11 cellular contexts compared by ENCODE assay signal in the genomic region with DNA sequence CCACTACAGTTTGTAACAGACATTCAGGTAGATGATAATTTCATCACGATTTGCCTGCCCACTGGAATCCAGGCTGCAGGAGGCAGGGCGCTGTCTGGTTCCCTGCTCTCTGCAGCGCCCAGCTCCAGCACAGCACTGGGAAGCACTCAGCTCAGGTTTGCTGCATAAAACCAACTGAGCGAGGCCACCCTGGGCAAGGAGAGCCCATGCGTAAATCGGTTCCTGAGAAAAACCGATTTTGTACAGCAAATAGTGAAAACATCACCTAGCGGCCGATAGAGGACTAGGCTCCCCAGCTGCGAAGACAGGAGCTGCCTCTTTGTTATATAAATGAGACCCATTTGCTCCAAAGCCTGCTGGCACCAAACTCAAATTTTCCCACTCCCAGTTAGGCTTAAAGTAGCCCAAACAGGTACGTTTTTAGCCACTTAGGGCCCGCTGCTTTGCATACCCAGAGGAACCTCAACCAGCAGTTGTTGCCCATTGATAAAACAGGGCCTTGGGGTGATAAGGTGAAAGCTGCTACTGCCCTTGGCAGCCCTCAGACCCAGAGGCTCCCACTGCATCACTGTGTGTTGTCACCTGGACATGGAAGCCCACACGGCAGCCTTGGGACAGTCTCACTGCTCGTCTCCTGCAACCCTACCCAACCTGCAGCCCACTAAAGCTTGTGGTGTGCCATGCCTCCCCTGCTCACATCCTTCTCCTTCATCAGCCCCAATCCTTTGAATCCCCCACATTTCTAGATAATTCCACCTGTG. TPM values are rescaled to one million over a fixed set of nuclear protein-coding genes. Genes with fewer than 3 reads are reported as not detected.
DNase-seq lines count a peak whose midpoint lies in the region; ATAC-seq and TF ChIP-seq lines count a peak whose summit lies in the region.
"Had no signal": no experiment of that assay in that cellular context is flagged by ENCODE, and none has a peak within 500 bp of the region (broad histone marks: within the 10 kb centered on the region; RNA-seq: fewer than 3 reads in every experiment).

No MANE protein-coding gene starts in this region.

- no peaks in the 10 kb centered on the region for H3K4me1 ChIP-seq in uterus

- no peak for TF ChIP-seq POLR2A in uterus (IDR thresholded peaks at IDR 0.05)

- no peaks in the 10 kb centered on the region for H3K27me3 ChIP-seq in uterus

- CTCF ChIA-PET in WTC11 (lab: Charles Lee), result interaction anchor here (0.7 to 3.9 kb wide), 54 partner anchors 8 to 390 kb away, joined by 3 to 55 read pairs (median 5); partner anchors contain the start of genes ALDH1L1, KLF15, SLC41A3 and ZXDC
- CTCF ChIA-PET in activated CD8-positive, alpha-beta T cell treated with anti-CD3 and anti-CD28 coated beads for 36 hours (lab: Charles Lee), result interaction anchor here (0.6 to 3.7 kb wide), 6 partner anchors 14 to 526 kb away, joined by 3 to 28 read pairs (median 3); no protein-coding TSS in a partner anchor

- H3K9me3 ChIP-seq in uterus, result no peaks in the 10 kb centered on the region
- H3K9me3 ChIP-seq: heart right ventricle had no signal

- H3K27ac Mint-ChIP-seq in WTC11, result peak overlapping the region; percentile 7; the same call in 1 of the 2 replicates
- H3K27ac Mint-ChIP-seq in activated CD8-positive, alpha-beta T cell treated with anti-CD3 and anti-CD28 coated beads for 36 hours, result no peak overlapping the region

- no peak overlapping the region for H3K27ac ChIP-seq in uterus
- H3K27ac ChIP-seq: heart right ventricle had no signal

- POLR2A ChIA-PET in WTC11 (lab: Charles Lee), result no interaction called here
- POLR2A ChIA-PET in activated CD8-positive, alpha-beta T cell treated with anti-CD3 and anti-CD28 coated beads for 36 hours (lab: Charles Lee), result no interaction called here

- DNase-seq in cardiac septum (ENCODE audit: low spot score) (peak; percentile 51), Right ventricle myocardium inferior (ENCODE audit: missing footprints) (no peak), WTC11 (ENCODE audit: low spot score) (peak; percentile 53), inferior parietal cortex (ENCODE audit: extremely low spot score) (peak; percentile 3), uterus (peak; percentile 8 to 11)
- no peak for DNase-seq in activated CD8-positive, alpha-beta T cell treated with anti-CD3 and anti-CD28 coated beads for 36 hours
- DNase-seq: activated naive CD4-positive, alpha-beta T cell treated with anti-CD3 and anti-CD28 coated beads, Interleukin-2, amount 50 U/mL, for 16 hours had no signal

- peaks cover 22% of the 10 kb centered on the region for H3K4me1 Mint-ChIP-seq in WTC11
- no peaks in the 10 kb centered on the region for H3K4me1 Mint-ChIP-seq in activated CD8-positive, alpha-beta T cell treated with anti-CD3 and anti-CD28 coated beads for 36 hours (ENCODE audit: low read depth)
- H3K4me1 Mint-ChIP-seq: CD8-positive, alpha-beta memory T cell had no signal

- H3K27me3 Mint-ChIP-seq in WTC11 (ENCODE audit: low read depth), result peaks cover 22% of the 10 kb centered on the region
- peaks cover 11% of the 10 kb centered on the region for H3K27me3 Mint-ChIP-seq in activated CD8-positive, alpha-beta T cell treated with anti-CD3 and anti-CD28 coated beads for 36 hours

- no peaks in the 10 kb centered on the region for H3K36me3 ChIP-seq in uterus
- H3K36me3 ChIP-seq: heart right ventricle had no signal

- H3K4me3 Mint-ChIP-seq in WTC11, result no peak overlapping the region; the same call in 1 of the 2 replicates
- no peak overlapping the region for H3K4me3 Mint-ChIP-seq in activated CD8-positive, alpha-beta T cell treated with anti-CD3 and anti-CD28 coated beads for 36 hours
- H3K4me3 Mint-ChIP-seq: CD8-positive, alpha-beta memory T cell had no signal

- no peaks in the 10 kb centered on the region for H3K36me3 Mint-ChIP-seq in WTC11
- H3K36me3 Mint-ChIP-seq in activated CD8-positive, alpha-beta T cell treated with anti-CD3 and anti-CD28 coated beads for 36 hours (ENCODE audit: low read depth), result no peaks in the 10 kb centered on the region
- H3K36me3 Mint-ChIP-seq: CD8-positive, alpha-beta memory T cell had no signal

- no peak overlapping the region for H3K4me3 ChIP-seq in uterus
- H3K4me3 ChIP-seq: heart right ventricle had no signal

- ATAC-seq in Right ventricle myocardium inferior (no peak), WTC11 (peak; percentile 70), HG03280 (IDR thresholded peaks at IDR 0.05; ENCODE audit: unreplicated experiment) (no peak), GM18870 (IDR thresholded peaks at IDR 0.05; ENCODE audit: unreplicated experiment) (no peak)
- no peak for ATAC-seq in activated CD8-positive, alpha-beta T cell treated with anti-CD3 and anti-CD28 coated beads for 36 hours
- ATAC-seq: heart right ventricle had no signal

- H3K9me3 Mint-ChIP-seq in WTC11, result no peaks in the 10 kb centered on the region
- no peaks in the 10 kb centered on the region for H3K9me3 Mint-ChIP-seq in activated CD8-positive, alpha-beta T cell treated with anti-CD3 and anti-CD28 coated beads for 36 hours
- H3K9me3 Mint-ChIP-seq: CD8-positive, alpha-beta memory T cell had no signal

- TF ChIP-seq CTCF in WTC11 (IDR thresholded peaks at IDR 0.05), result peak; percentile 27; the same call in 1 of the 2 replicates
- no peak for TF ChIP-seq CTCF in uterus (IDR thresholded peaks at IDR 0.05)
- no peak for TF ChIP-seq CTCF in activated CD8-positive, alpha-beta T cell treated with anti-CD3 and anti-CD28 coated beads for 36 hours (IDR thresholded peaks at IDR 0.05)

- intact Hi-C loops in cardiac septum (cut with DNase I) (no loop called here), Right ventricle myocardium inferior (cut with DNase I) (loop anchor here (5.0 kb wide), 2 partner anchors 49 to 79 kb away; partner anchors contain the start of gene ALDH1L1), uterus (cut with DNase I; ENCODE audit: low total_unique reads) (loop anchor here (5.0 kb wide), 1 partner anchor 264 kb away; no protein-coding TSS in a partner anchor)
- intact Hi-C loops in activated CD8-positive, alpha-beta T cell treated with anti-CD3 and anti-CD28 coated beads for 36 hours (cut with micrococcal nuclease), result no loop called here

TF ChIP-seq in WTC11, 78 proteins besides CTCF, POLR2A, EP300 and RAD21 (continues in another document):
- TF ChIP-seq ZNF671 (CRISPR knock-in tag; IDR thresholded peaks at IDR 0.05) (no peak), HMGXB4 (CRISPR knock-in tag; IDR thresholded peaks at IDR 0.05) (no peak), ZNF232 (CRISPR knock-in tag; IDR thresholded peaks at IDR 0.05) (no peak), ESRRA (CRISPR knock-in tag; IDR thresholded peaks at IDR 0.05; ENCODE audit: borderline replicate concordance) (no peak), CBFB (CRISPR knock-in tag; IDR thresholded peaks at IDR 0.05; ENCODE audit: low read depth) (no peak), OVOL2 (CRISPR knock-in tag; IDR thresholded peaks at IDR 0.05; ENCODE audit: borderline replicate concordance) (no peak)
- TF ChIP-seq, protein P1, sequence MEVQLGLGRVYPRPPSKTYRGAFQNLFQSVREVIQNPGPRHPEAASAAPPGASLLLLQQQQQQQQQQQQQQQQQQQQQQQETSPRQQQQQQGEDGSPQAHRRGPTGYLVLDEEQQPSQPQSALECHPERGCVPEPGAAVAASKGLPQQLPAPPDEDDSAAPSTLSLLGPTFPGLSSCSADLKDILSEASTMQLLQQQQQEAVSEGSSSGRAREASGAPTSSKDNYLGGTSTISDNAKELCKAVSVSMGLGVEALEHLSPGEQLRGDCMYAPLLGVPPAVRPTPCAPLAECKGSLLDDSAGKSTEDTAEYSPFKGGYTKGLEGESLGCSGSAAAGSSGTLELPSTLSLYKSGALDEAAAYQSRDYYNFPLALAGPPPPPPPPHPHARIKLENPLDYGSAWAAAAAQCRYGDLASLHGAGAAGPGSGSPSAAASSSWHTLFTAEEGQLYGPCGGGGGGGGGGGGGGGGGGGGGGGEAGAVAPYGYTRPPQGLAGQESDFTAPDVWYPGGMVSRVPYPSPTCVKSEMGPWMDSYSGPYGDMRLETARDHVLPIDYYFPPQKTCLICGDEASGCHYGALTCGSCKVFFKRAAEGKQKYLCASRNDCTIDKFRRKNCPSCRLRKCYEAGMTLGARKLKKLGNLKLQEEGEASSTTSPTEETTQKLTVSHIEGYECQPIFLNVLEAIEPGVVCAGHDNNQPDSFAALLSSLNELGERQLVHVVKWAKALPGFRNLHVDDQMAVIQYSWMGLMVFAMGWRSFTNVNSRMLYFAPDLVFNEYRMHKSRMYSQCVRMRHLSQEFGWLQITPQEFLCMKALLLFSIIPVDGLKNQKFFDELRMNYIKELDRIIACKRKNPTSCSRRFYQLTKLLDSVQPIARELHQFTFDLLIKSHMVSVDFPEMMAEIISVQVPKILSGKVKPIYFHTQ (CRISPR knock-in tag; IDR thresholded peaks at IDR 0.05), result no peak
- TF ChIP-seq, protein P2, sequence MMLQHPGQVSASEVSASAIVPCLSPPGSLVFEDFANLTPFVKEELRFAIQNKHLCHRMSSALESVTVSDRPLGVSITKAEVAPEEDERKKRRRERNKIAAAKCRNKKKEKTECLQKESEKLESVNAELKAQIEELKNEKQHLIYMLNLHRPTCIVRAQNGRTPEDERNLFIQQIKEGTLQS (CRISPR knock-in tag; conservative IDR thresholded peaks at IDR 0.05), result no peak

RNA-seq across cellular contexts. Expression of gene ALDH1L1, which starts 47.5 kb away (rescaled TPM):
- total RNA-seq in cardiac septum, result 26.8 TPM
- total RNA-seq in Right ventricle myocardium inferior, result 23.1 TPM
- total RNA-seq in WTC11 (2021), result 0.78 to 2.0 TPM (median 1.2 TPM) in 3 replicates
- 10 to 100 TPM in 2 of 4 donors, 1 to 10 TPM in 2; 2.1 to 27.3 (median 8.4) TPM for total RNA-seq in uterus
- not detected for total RNA-seq in activated CD8-positive, alpha-beta T cell treated with anti-CD3 and anti-CD28 coated beads for 36 hours
- total RNA-seq: CD8-positive, alpha-beta memory T cell had no signal

RNA-seq across cellular contexts. Expression of gene SLC41A3, which starts 49.0 kb away (rescaled TPM):
- total RNA-seq in cardiac septum (35.6 TPM), Right ventricle myocardium inferior (36.2 TPM), WTC11 (2021) (28.1 to 33.5 TPM (median 28.4 TPM) in 3 replicates), uterus (10 to 100 TPM; 65.9 to 94.9 (median 77.4) TPM)
- total RNA-seq in activated CD8-positive, alpha-beta T cell treated with anti-CD3 and anti-CD28 coated beads for 36 hours, result 10 to 100 TPM; 19.1 to 23.4 TPM

Comparison
In these comparisons a context has a peak if more than half of its experiments do, and no peak if none do; other contexts are left out.
1. DNase-seq: peak in cardiac septum (single experiment), WTC11 (single experiment), inferior parietal cortex (single experiment) and uterus (2 of 2); none in Right ventricle myocardium inferior (single experiment) and activated CD8-positive, alpha-beta T cell treated with anti-CD3 and anti-CD28 coated beads for 36 hours (single experiment).
2. intact Hi-C loops: an anchor here in Right ventricle myocardium inferior (5.0 kb wide) and uterus (5.0 kb wide); none called in cardiac septum and activated CD8-positive, alpha-beta T cell treated with anti-CD3 and anti-CD28 coated beads for 36 hours.